In genomic region chr16:81514041-81514559, GRCh38 we compare ENCODE assay signal across 1 cellular context.
TF ChIP-seq lines count a peak whose summit lies in the region.

No MANE protein-coding gene starts in this region.

TF ChIP-seq in GM23338, 12 proteins besides CTCF, POLR2A, EP300 and RAD21 (continued from another document):
- TF ChIP-seq REST (IDR thresholded peaks at IDR 0.05; ENCODE audit: unreplicated experiment), result no peak
- no peak for TF ChIP-seq EZH2phosphoT487 (IDR thresholded peaks at IDR 0.05; ENCODE audit: unreplicated experiment)
- TF ChIP-seq ZNF114 (CRISPR knock-in tag; IDR thresholded peaks at IDR 0.05), result no peak
